ENCODE assay signal across 8 cellular contexts in genomic region chr9:36765468-36766341, GRCh38.
DNase-seq lines count a peak whose midpoint lies in the region; ATAC-seq and TF ChIP-seq lines count a peak whose summit lies in the region.

No MANE protein-coding gene starts in this region.

- peak overlapping the region; percentile 68 for H3K4me3 Mint-ChIP-seq in activated CD8-positive, alpha-beta T cell treated with anti-CD3 and anti-CD28 coated beads for 36 hours
- H3K4me3 Mint-ChIP-seq in naive B cell = no peak overlapping the region

- H3K4me1 Mint-ChIP-seq in activated CD8-positive, alpha-beta T cell treated with anti-CD3 and anti-CD28 coated beads for 36 hours (ENCODE audit: low read depth) = peaks cover 2% of the 10 kb centered on the region
- H3K4me1 Mint-ChIP-seq in naive B cell = peaks cover 4 to 6% (median 5%) of the 10 kb centered on the region in 3 donors

- no peaks in the 10 kb centered on the region for H3K9me3 Mint-ChIP-seq in activated CD8-positive, alpha-beta T cell treated with anti-CD3 and anti-CD28 coated beads for 36 hours
- peaks cover 0 to 4% (median 0%) of the 10 kb centered on the region in 7 donors for H3K9me3 Mint-ChIP-seq in naive B cell

- H3K27ac Mint-ChIP-seq in activated CD8-positive, alpha-beta T cell treated with anti-CD3 and anti-CD28 coated beads for 36 hours = peak overlapping the region; percentile 70
- H3K27ac Mint-ChIP-seq in naive B cell = no peak overlapping the region

- peak; percentile 97 for ATAC-seq in HG03354 (IDR thresholded peaks at IDR 0.05; ENCODE audit: poor library complexity, severe bottlenecking, unreplicated experiment)
- ATAC-seq in activated CD8-positive, alpha-beta T cell treated with anti-CD3 and anti-CD28 coated beads for 36 hours = peak; percentile 99
- ATAC-seq in naive B cell (ENCODE audit: low read depth in 2 of 2) = peak; percentile 92 to 93

- CTCF ChIA-PET in activated CD8-positive, alpha-beta T cell treated with anti-CD3 and anti-CD28 coated beads for 36 hours (lab: Charles Lee) = interaction anchor here (1.5 to 1.9 kb wide), 2 partner anchors 10 to 37 kb away, joined by 3 to 6 read pairs; no protein-coding TSS in a partner anchor

- peak; percentile 39 for DNase-seq in AG08396 (ENCODE audit: low spot score)
- peak; percentile 92 for DNase-seq in NCI-H524 treated with DMSO at 0.1 percent for 48 hours (lab: John Stamatoyannopoulos, UW)
- peak; percentile 96 for DNase-seq in activated CD8-positive, alpha-beta T cell treated with anti-CD3 and anti-CD28 coated beads for 36 hours
- peak; percentile 69 for DNase-seq in epithelial cell of esophagus (ENCODE audit: low read depth)
- peak; percentile 94 for DNase-seq in naive B cell
- peak; percentile 83 to 84 for DNase-seq in stimulated activated CD8-positive, alpha-beta memory T cell treated with anti-CD3 and anti-CD28 coated beads, Interleukin-7, amount 100 ng/mL, for 4 hours (ENCODE audit: low read depth in 2 of 2)

- peak; percentile 72 for TF ChIP-seq POLR2A in GM19099 (IDR thresholded peaks at IDR 0.05; ENCODE audit: extremely low read depth, insufficient read length, low read depth)

- POLR2A ChIA-PET in activated CD8-positive, alpha-beta T cell treated with anti-CD3 and anti-CD28 coated beads for 36 hours (lab: Charles Lee) = interaction anchor here (1.4 to 1.9 kb wide), 3 partner anchors 9 to 354 kb away, joined by 3 to 6 read pairs (median 5); partner anchors contain the start of gene ZCCHC7

- intact Hi-C loops in activated CD8-positive, alpha-beta T cell treated with anti-CD3 and anti-CD28 coated beads for 36 hours (cut with micrococcal nuclease) = no loop called here

- H3K27me3 Mint-ChIP-seq in activated CD8-positive, alpha-beta T cell treated with anti-CD3 and anti-CD28 coated beads for 36 hours = peaks cover 5% of the 10 kb centered on the region
- H3K27me3 Mint-ChIP-seq in naive B cell = peaks cover 0 to 31% (median 27%) of the 10 kb centered on the region in 3 donors

- no peaks in the 10 kb centered on the region for H3K36me3 Mint-ChIP-seq in activated CD8-positive, alpha-beta T cell treated with anti-CD3 and anti-CD28 coated beads for 36 hours (ENCODE audit: low read depth)
- H3K36me3 Mint-ChIP-seq in naive B cell = no peaks in the 10 kb centered on the region

- no peak for TF ChIP-seq CTCF in activated CD8-positive, alpha-beta T cell treated with anti-CD3 and anti-CD28 coated beads for 36 hours (IDR thresholded peaks at IDR 0.05)
- TF ChIP-seq CTCF in epithelial cell of esophagus (IDR thresholded peaks at IDR 0.05; ENCODE audit: insufficient read depth, low read depth, low read length, missing control alignments) = no peak

- peak overlapping the region; percentile 43 for H3K4me3 ChIP-seq in epithelial cell of esophagus (ENCODE audit: low read length)

Comparison
In these comparisons a context has a peak if more than half of its experiments do, and no peak if none do; other contexts are left out.
1. Peak in every context shown above with its lines: DNase-seq, ATAC-seq and H3K4me3 ChIP-seq.
2. DNase-seq: peak in every context shown above with its lines; median percentile 96 in activated CD8-positive, alpha-beta T cell treated with anti-CD3 and anti-CD28 coated beads for 36 hours; 94 in naive B cell; 92 in NCI-H524 treated with DMSO at 0.1 percent for 48 hours; 84 in stimulated activated CD8-positive, alpha-beta memory T cell treated with anti-CD3 and anti-CD28 coated beads, Interleukin-7, amount 100 ng/mL, for 4 hours; 69 in epithelial cell of esophagus; 39 in AG08396.